In genomic region chr11:68470304-68470811, GRCh38 we compare ENCODE assay signal across 11 cellular contexts. TPM values are rescaled to one million over a fixed set of nuclear protein-coding genes. Genes with fewer than 3 reads are reported as not detected.
DNase-seq lines count a peak whose midpoint lies in the region; ATAC-seq and TF ChIP-seq lines count a peak whose summit lies in the region.
"Had no signal": no experiment of that assay in that cellular context is flagged by ENCODE, and none has a peak within 500 bp of the region (broad histone marks: within the 10 kb centered on the region; RNA-seq: fewer than 3 reads in every experiment).

No MANE protein-coding gene starts in this region.

- H3K27ac ChIP-seq in effector memory CD4-positive, alpha-beta T cell (ENCODE audit: insufficient read depth, low read length, poor library complexity, severe bottlenecking) = peak overlapping the region; percentile 26
- H3K27ac ChIP-seq in psoas muscle = peak overlapping the region; percentile 37
- H3K27ac ChIP-seq in PC-3 (ENCODE audit: low read length) = no peak overlapping the region

- no peaks in the 10 kb centered on the region for H3K27me3 Mint-ChIP-seq in T-helper 1 cell treated with Interleukin-12 subunit alpha and Interleukin-12 subunit beta and Interleukin-4 antibody, amounts not matched to agents 30 μg/mL and 1 μg/mL, for 36 hours (ENCODE audit: low read depth)
- H3K27me3 Mint-ChIP-seq: IgD-negative memory B cell had no signal

- H3K4me3 ChIP-seq in effector memory CD4-positive, alpha-beta T cell (ENCODE audit: insufficient read depth, low read depth, low read length, poor library complexity, severe bottlenecking) = no peak overlapping the region
- no peak overlapping the region for H3K4me3 ChIP-seq in psoas muscle
- H3K4me3 ChIP-seq in PC-3 (ENCODE audit: low read length) = no peak overlapping the region

- no peak overlapping the region for H3K9ac ChIP-seq in PC-3 (ENCODE audit: low read length)

- CTCF ChIA-PET in PC-3 (lab: Charles Lee) = no interaction called here

- H4K20me1 ChIP-seq in PC-3 (ENCODE audit: low read length) = peaks cover 86% of the 10 kb centered on the region

- H3K27ac Mint-ChIP-seq in T-helper 1 cell treated with Interleukin-12 subunit alpha and Interleukin-12 subunit beta and Interleukin-4 antibody, amounts not matched to agents 30 μg/mL and 1 μg/mL, for 36 hours = peak overlapping the region; percentile 83

- H3K79me2 ChIP-seq in PC-3 (ENCODE audit: low read length) = peaks cover 98% of the 10 kb centered on the region

- H3K36me3 ChIP-seq in effector memory CD4-positive, alpha-beta T cell (ENCODE audit: control insufficient read depth, insufficient read depth, low read length) = no peaks in the 10 kb centered on the region
- peaks cover 0 to 3% of the 10 kb centered on the region in 2 donors for H3K36me3 ChIP-seq in psoas muscle (ENCODE audit: insufficient read depth in 1 of 2, low read depth in 1 of 2)
- peaks cover 30% of the 10 kb centered on the region for H3K36me3 ChIP-seq in PC-3 (ENCODE audit: low read depth, low read length)

- DNase-seq in T-helper 1 cell (no peak), NCI-H69 (lab: John Stamatoyannopoulos, UW) (peak; percentile 77), psoas muscle (no peak), PC-3 (no peak)
- DNase-seq in effector memory CD4-positive, alpha-beta T cell = no peak
- DNase-seq: activated CD4-positive, alpha-beta T cell treated with anti-CD3 and anti-CD28 coated beads for 48 hours; stimulated activated CD4-positive, alpha-beta T cell treated with anti-CD3 and anti-CD28 coated beads, Interleukin-4, amount 100 ng/mL, for 1 hour had no signal

- no peaks in the 10 kb centered on the region for H3K9me2 ChIP-seq in PC-3 (replicated peaks; ENCODE audit: low read length)

- no TSS peak for BruUV-seq in PC-3 (replicated peaks; lab: Mats Ljungman, UMichigan)

- H3K4me1 Mint-ChIP-seq in T-helper 1 cell treated with Interleukin-12 subunit alpha and Interleukin-12 subunit beta and Interleukin-4 antibody, amounts not matched to agents 30 μg/mL and 1 μg/mL, for 36 hours (ENCODE audit: low read depth) = peaks cover 76% of the 10 kb centered on the region

- POLR2A ChIA-PET in PC-3 (lab: Charles Lee; ENCODE audit: unreplicated experiment) = no interaction called here

- H3F3A ChIP-seq in PC-3 (ENCODE audit: low read length, unreplicated experiment) = no peaks in the 10 kb centered on the region

- H3K4me3 Mint-ChIP-seq in T-helper 1 cell treated with Interleukin-12 subunit alpha and Interleukin-12 subunit beta and Interleukin-4 antibody, amounts not matched to agents 30 μg/mL and 1 μg/mL, for 36 hours = peak overlapping the region; percentile 75

- no peaks in the 10 kb centered on the region for H3K27me3 ChIP-seq in effector memory CD4-positive, alpha-beta T cell (replicated peaks; ENCODE audit: control insufficient read depth, insufficient read depth, low read length, poor library complexity, severe bottlenecking)
- H3K27me3 ChIP-seq in psoas muscle (ENCODE audit: insufficient read depth in 3 of 3, low read length in 2 of 3) (no peaks in the 10 kb centered on the region), PC-3 (ENCODE audit: low read length) (no peaks in the 10 kb centered on the region)

- H3K9me3 ChIP-seq in effector memory CD4-positive, alpha-beta T cell (ENCODE audit: control insufficient read depth, low read length) = no peaks in the 10 kb centered on the region
- H3K9me3 ChIP-seq in psoas muscle (no peaks in the 10 kb centered on the region), PC-3 (ENCODE audit: low read length) (no peaks in the 10 kb centered on the region)

- H3K4me2 ChIP-seq in PC-3 (ENCODE audit: low read length) = no peak overlapping the region

- H3K4me1 ChIP-seq in effector memory CD4-positive, alpha-beta T cell (ENCODE audit: control insufficient read depth, insufficient read depth, low read length, poor library complexity, severe bottlenecking) = peaks cover 40% of the 10 kb centered on the region
- peaks cover 80% of the 10 kb centered on the region for H3K4me1 ChIP-seq in psoas muscle
- no peaks in the 10 kb centered on the region for H3K4me1 ChIP-seq in PC-3 (ENCODE audit: insufficient read depth, low read length)

- intact Hi-C loops in psoas muscle (cut with DNase I) (no loop called here), PC-3 (cut with micrococcal nuclease) (no loop called here)

- H3K36me3 Mint-ChIP-seq in T-helper 1 cell treated with Interleukin-12 subunit alpha and Interleukin-12 subunit beta and Interleukin-4 antibody, amounts not matched to agents 30 μg/mL and 1 μg/mL, for 36 hours (ENCODE audit: low read depth) = peaks cover 33% of the 10 kb centered on the region

- TF ChIP-seq CTCF in psoas muscle (IDR thresholded peaks at IDR 0.05) (no peak), PC-3 (conservative IDR thresholded peaks at IDR 0.05; ENCODE audit: low read depth, low read length) (no peak)

- ATAC-seq in psoas muscle (peak in 2 of 4 donors; percentile 42 to 43), GM21786 (IDR thresholded peaks at IDR 0.05; ENCODE audit: unreplicated experiment) (no peak), PC-3 (no peak), HG02884 (IDR thresholded peaks at IDR 0.05; ENCODE audit: unreplicated experiment) (no peak)

- no peaks in the 10 kb centered on the region for H3K9me3 Mint-ChIP-seq in T-helper 1 cell treated with Interleukin-12 subunit alpha and Interleukin-12 subunit beta and Interleukin-4 antibody, amounts not matched to agents 30 μg/mL and 1 μg/mL, for 36 hours
- H3K9me3 Mint-ChIP-seq: IgD-negative memory B cell had no signal

- WGBS in psoas muscle, 3 donors = 77 to 85% (median 80%) methylated on average over 4 of the region's 4 CpGs

- no peak overlapping the region for H2AFZ ChIP-seq in PC-3 (ENCODE audit: low read length)

RNA-seq across cellular contexts. Expression of gene PPP6R3, which starts 9.8 kb away (rescaled TPM):
- total RNA-seq in psoas muscle (100 to 1,000 TPM in 1 of 4 donors, 10 to 100 TPM in 3; 58.8 to 102 (median 70.2) TPM), PC-3 (2014; rRNA removed) (147 and 171 TPM in 2 replicates)
- 10 to 100 TPM; 19.7 to 43.2 (median 26.8) TPM for polyA plus RNA-seq in psoas muscle
